Comparison of ENCODE assay signal across 34 cellular contexts in the genomic region with DNA sequence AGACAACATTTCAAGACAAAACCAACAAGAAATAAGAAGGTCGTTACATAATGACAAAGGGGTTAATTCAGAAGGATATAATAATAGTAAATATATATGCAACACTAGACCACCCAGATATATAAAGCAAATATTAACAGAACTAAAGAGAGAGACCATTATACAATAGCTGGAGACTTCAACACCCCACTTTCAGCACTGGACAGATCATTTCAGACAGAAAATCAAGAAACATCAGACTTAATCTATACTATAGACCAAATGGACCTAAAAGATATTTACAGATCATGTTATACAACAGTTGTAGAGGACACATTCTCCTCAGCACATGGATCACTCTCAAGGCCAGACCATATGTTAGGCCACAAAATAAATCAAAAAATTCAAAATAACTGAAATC.
"Had no signal": no experiment of that assay in that cellular context is flagged by ENCODE, and none has a peak within 500 bp of the region (broad histone marks: within the 10 kb centered on the region; RNA-seq: fewer than 3 reads in every experiment).

No MANE protein-coding gene starts in this region.

- H3K4me1 ChIP-seq: ascending aorta, breast epithelium, colonic mucosa, esophagus squamous epithelium, gastroesophageal sphincter had no signal

- H3K4me3 ChIP-seq: ascending aorta, breast epithelium, cardiac muscle cell, colonic mucosa, esophagus squamous epithelium, gastroesophageal sphincter had no signal

- H3K9me3 ChIP-seq: colonic mucosa had no signal

- H3K27me3 Mint-ChIP-seq: activated CD4-positive, alpha-beta memory T cell treated with anti-CD3 and anti-CD28 coated beads, Interleukin-2, amount 10 ng/mL, durations not matched to agents 7 days and 5 days; activated CD4-positive, alpha-beta T cell treated with anti-CD3 and anti-CD28 coated beads, Interleukin-2, amount 10 ng/mL, durations not matched to agents 7 days and 5 days; activated naive CD4-positive, alpha-beta T cell treated with anti-CD3 and anti-CD28 coated beads, Interleukin-2, amount 10 ng/mL, durations not matched to agents 7 days and 5 days; activated naive CD8-positive, alpha-beta T cell treated with anti-CD3 and anti-CD28 coated beads, Interleukin-2, amount 10 ng/mL, durations not matched to agents 7 days and 5 days; activated T-cell treated with anti-CD3 and anti-CD28 coated beads, Interleukin-2, amount 50 U/mL, for 24 hours; T-helper 17 cell had no signal

- DNase-seq: activated CD4-positive, alpha-beta memory T cell treated with anti-CD3 and anti-CD28 coated beads, Interleukin-2, amount 10 ng/mL, durations not matched to agents 7 days and 5 days; activated CD4-positive, alpha-beta T cell treated with anti-CD3 and anti-CD28 coated beads for 1 hour; activated CD4-positive, alpha-beta T cell treated with anti-CD3 and anti-CD28 coated beads for 4 hours; activated CD4-positive, alpha-beta T cell treated with anti-CD3 and anti-CD28 coated beads, Interleukin-2, amount 10 ng/mL, durations not matched to agents 7 days and 5 days; activated CD4-positive, alpha-beta T cell treated with anti-CD3 and anti-CD28 coated beads, Interleukin-2, amount 50 U/mL, for 4 hours; activated CD8-positive, alpha-beta memory T cell treated with anti-CD3 and anti-CD28 coated beads, Interleukin-2, amount 50 U/mL, for 48 hours; activated gamma-delta T cell; activated naive CD4-positive, alpha-beta T cell; activated naive CD4-positive, alpha-beta T cell treated with anti-CD3 and anti-CD28 coated beads, Interleukin-2, amount 10 ng/mL, durations not matched to agents 7 days and 5 days; activated naive CD8-positive, alpha-beta T cell treated with anti-CD3 and anti-CD28 coated beads, Interleukin-2, amount 10 ng/mL, durations not matched to agents 7 days and 5 days; activated T-cell treated with anti-CD3 and anti-CD28 coated beads for 4 hours; activated T-cell treated with anti-CD3 and anti-CD28 coated beads, Interleukin-2, amount 50 U/mL, for 24 hours; activated T-cell treated with anti-CD3 and anti-CD28 coated beads, Interleukin-2, amount 50 U/mL, for 72 hours; central memory CD4-positive, alpha-beta T cell; cerebellar nuclear complex; colonic mucosa; effector CD8-positive, alpha-beta T cell; esophagus squamous epithelium; foreskin melanocyte; head of caudate nucleus; T-helper 17 cell; T1000 had no signal

- H3K27ac Mint-ChIP-seq: activated CD4-positive, alpha-beta memory T cell treated with anti-CD3 and anti-CD28 coated beads, Interleukin-2, amount 10 ng/mL, durations not matched to agents 7 days and 5 days; activated CD4-positive, alpha-beta T cell treated with anti-CD3 and anti-CD28 coated beads, Interleukin-2, amount 10 ng/mL, durations not matched to agents 7 days and 5 days; activated naive CD4-positive, alpha-beta T cell treated with anti-CD3 and anti-CD28 coated beads, Interleukin-2, amount 10 ng/mL, durations not matched to agents 7 days and 5 days; activated naive CD4-positive, alpha-beta T cell treated with anti-CD3 and anti-CD28 coated beads, Interleukin-2, amount 50 U/mL, for 72 hours; activated naive CD8-positive, alpha-beta T cell treated with anti-CD3 and anti-CD28 coated beads, Interleukin-2, amount 10 ng/mL, durations not matched to agents 7 days and 5 days; activated T-cell treated with anti-CD3 and anti-CD28 coated beads, Interleukin-2, amount 50 U/mL, for 24 hours; brain; T-helper 17 cell; T-helper 2 cell treated with Interferon-gamma antibody and Interleukin-4, amounts not matched to agents 5 μg/mL and 100 μg/mL, for 36 hours; WTC11 had no signal

- H3K27ac ChIP-seq: ascending aorta, breast epithelium, cardiac muscle cell, colonic mucosa, epithelial cell of prostate, esophagus squamous epithelium, gastroesophageal sphincter, VCaP had no signal

- H3K4me1 Mint-ChIP-seq: activated CD4-positive, alpha-beta memory T cell treated with anti-CD3 and anti-CD28 coated beads, Interleukin-2, amount 10 ng/mL, durations not matched to agents 7 days and 5 days; activated naive CD4-positive, alpha-beta T cell treated with anti-CD3 and anti-CD28 coated beads, Interleukin-2, amount 10 ng/mL, durations not matched to agents 7 days and 5 days; brain had no signal

- FAIRE-seq: endometrium, endothelial cell of umbilical vein had no signal

- H3K36me3 ChIP-seq: breast epithelium, cardiac muscle cell, colonic mucosa, gastroesophageal sphincter had no signal

- H3K4me3 Mint-ChIP-seq: activated CD4-positive, alpha-beta memory T cell treated with anti-CD3 and anti-CD28 coated beads, Interleukin-2, amount 10 ng/mL, durations not matched to agents 7 days and 5 days; activated CD4-positive, alpha-beta T cell treated with anti-CD3 and anti-CD28 coated beads, Interleukin-2, amount 10 ng/mL, durations not matched to agents 7 days and 5 days; activated naive CD4-positive, alpha-beta T cell treated with anti-CD3 and anti-CD28 coated beads, Interleukin-2, amount 10 ng/mL, durations not matched to agents 7 days and 5 days; activated naive CD8-positive, alpha-beta T cell treated with anti-CD3 and anti-CD28 coated beads, Interleukin-2, amount 10 ng/mL, durations not matched to agents 7 days and 5 days; activated T-cell treated with anti-CD3 and anti-CD28 coated beads, Interleukin-2, amount 50 U/mL, for 24 hours; activated T-cell treated with anti-CD3 and anti-CD28 coated beads, Interleukin-2, amount 50 U/mL, for 72 hours; brain; T-helper 17 cell; T-helper 2 cell treated with Interferon-gamma antibody and Interleukin-4, amounts not matched to agents 5 μg/mL and 100 μg/mL, for 36 hours; WTC11 had no signal

- ATAC-seq: activated naive CD4-positive, alpha-beta T cell treated with anti-CD3 and anti-CD28 coated beads, Interleukin-2, amount 50 U/mL, for 72 hours; activated T-cell treated with anti-CD3 and anti-CD28 coated beads, Interleukin-2, amount 50 U/mL, for 72 hours; gastroesophageal sphincter; T-helper 17 cell; WTC11 had no signal

- H3K27me3 ChIP-seq: ascending aorta, breast epithelium, cardiac muscle cell, colonic mucosa, esophagus squamous epithelium, gastroesophageal sphincter had no signal
